In the genomic region with DNA sequence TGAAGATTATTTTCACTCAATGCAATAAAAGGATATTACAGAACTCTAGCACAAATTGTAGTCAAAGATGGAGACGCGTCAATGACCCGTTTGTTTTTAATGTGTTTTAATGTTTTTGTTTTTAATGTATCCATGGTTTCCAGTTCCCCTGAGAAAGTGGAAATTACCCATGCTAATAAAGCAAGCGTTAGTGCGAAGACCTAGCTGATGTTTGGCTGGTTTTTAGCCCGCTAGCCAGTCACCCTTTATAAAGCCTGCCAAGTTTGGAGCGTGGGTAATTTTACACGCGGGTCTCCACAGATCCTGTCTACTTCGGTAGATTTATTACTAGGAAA, we compare ENCODE assay signal across 8 cellular contexts. TPM values are rescaled to one million over a fixed set of nuclear protein-coding genes. Genes with fewer than 3 reads are reported as not detected.
DNase-seq lines count a peak whose midpoint lies in the region; ATAC-seq and TF ChIP-seq lines count a peak whose summit lies in the region.

No MANE protein-coding gene starts in this region.

- peaks cover 3% of the 10 kb centered on the region for H3K36me3 Mint-ChIP-seq in activated naive CD4-positive, alpha-beta T cell treated with anti-CD3 and anti-CD28 coated beads for 36 hours (ENCODE audit: low read depth)

- peak overlapping the region; percentile 100 for H3K4me3 Mint-ChIP-seq in activated naive CD4-positive, alpha-beta T cell treated with anti-CD3 and anti-CD28 coated beads for 36 hours

- H3K27me3 ChIP-seq in PC-3 (ENCODE audit: low read length) (no peaks in the 10 kb centered on the region), endocrine pancreas (ENCODE audit: control insufficient read depth, insufficient read depth, low read length) (no peaks in the 10 kb centered on the region), muscle layer of duodenum (ENCODE audit: low read depth, low read length) (no peaks in the 10 kb centered on the region)

- H3K79me2 ChIP-seq in PC-3 (ENCODE audit: low read length), result peaks cover 45% of the 10 kb centered on the region

- intact Hi-C loops in activated naive CD4-positive, alpha-beta T cell treated with anti-CD3 and anti-CD28 coated beads for 36 hours (cut with micrococcal nuclease), result loop anchor here (1.0 to 5.0 kb wide), 12 partner anchors 58 to 1933 kb away; a partner anchor contains a TSS
- intact Hi-C loops in PC-3 (cut with micrococcal nuclease) (loop anchor here (1.0 to 5.0 kb wide), 6 partner anchors 10 to 118 kb away; a partner anchor contains a TSS), head of caudate nucleus (cut with DNase I) (loop anchor here (5.0 to 10.0 kb wide), 2 partner anchors 57 to 96 kb away; a partner anchor contains a TSS)

- no peaks in the 10 kb centered on the region for H3K9me3 ChIP-seq in PC-3 (ENCODE audit: low read length)
- H3K9me3 ChIP-seq in endocrine pancreas (ENCODE audit: control insufficient read depth, low read length), result no peaks in the 10 kb centered on the region
- H3K9me3 ChIP-seq in muscle layer of duodenum (ENCODE audit: control insufficient read depth in 1 of 2, low read length in 2 of 2), result no peaks in the 10 kb centered on the region

- ATAC-seq in HG03039 (IDR thresholded peaks at IDR 0.05; ENCODE audit: unreplicated experiment) (peak; percentile 22), PC-3 (peak; percentile 19)

- no peaks in the 10 kb centered on the region for H3K9me3 Mint-ChIP-seq in activated naive CD4-positive, alpha-beta T cell treated with anti-CD3 and anti-CD28 coated beads for 36 hours

- no peaks in the 10 kb centered on the region for H3F3A ChIP-seq in PC-3 (ENCODE audit: low read length, unreplicated experiment)

- H3K27me3 Mint-ChIP-seq in activated naive CD4-positive, alpha-beta T cell treated with anti-CD3 and anti-CD28 coated beads for 36 hours (ENCODE audit: low read depth), result no peaks in the 10 kb centered on the region

- H3K27ac Mint-ChIP-seq in activated naive CD4-positive, alpha-beta T cell treated with anti-CD3 and anti-CD28 coated beads for 36 hours, result peak overlapping the region; percentile 100

- H3K9me2 ChIP-seq in PC-3 (replicated peaks; ENCODE audit: low read length), result no peaks in the 10 kb centered on the region

- CTCF ChIA-PET in activated naive CD4-positive, alpha-beta T cell treated with anti-CD3 and anti-CD28 coated beads for 36 hours (lab: Charles Lee), result no interaction called here
- CTCF ChIA-PET in PC-3 (lab: Charles Lee), result interaction anchor here (1.0 kb wide), 1 partner anchor 21 kb away, joined by 3 read pairs; no protein-coding TSS in a partner anchor

- H4K20me1 ChIP-seq in PC-3 (ENCODE audit: low read length), result peaks cover 18% of the 10 kb centered on the region

- H3K27ac ChIP-seq in PC-3 (ENCODE audit: low read length) (peak overlapping the region; percentile 96), muscle layer of duodenum (ENCODE audit: low read length) (peak overlapping the region; percentile 99)

- TSS peak; percentile 85 for BruUV-seq in PC-3 (replicated peaks; lab: Mats Ljungman, UMichigan)

- H3K4me1 Mint-ChIP-seq in activated naive CD4-positive, alpha-beta T cell treated with anti-CD3 and anti-CD28 coated beads for 36 hours (ENCODE audit: low read depth), result peaks cover 31% of the 10 kb centered on the region

- peak overlapping the region; percentile 89 for H3K4me2 ChIP-seq in PC-3 (ENCODE audit: low read length)

- H3K4me3 ChIP-seq in PC-3 (ENCODE audit: low read length), result peak overlapping the region; percentile 91
- H3K4me3 ChIP-seq in endocrine pancreas (ENCODE audit: control insufficient read depth, insufficient read depth, low read length), result peak overlapping the region; percentile 100
- peak overlapping the region; percentile 87 to 99 for H3K4me3 ChIP-seq in muscle layer of duodenum (ENCODE audit: low read depth in 1 of 2, low read length in 2 of 2)

- no peak for TF ChIP-seq CTCF in PC-3 (conservative IDR thresholded peaks at IDR 0.05; ENCODE audit: low read depth, low read length)

- POLR2A ChIA-PET in PC-3 (lab: Charles Lee; ENCODE audit: unreplicated experiment), result interaction anchor here (0.5 to 1.0 kb wide), 2 partner anchors 8 to 39 kb away, joined by 4 to 5 read pairs; no protein-coding TSS in a partner anchor

- H3K36me3 ChIP-seq in PC-3 (ENCODE audit: low read depth, low read length) (no peaks in the 10 kb centered on the region), endocrine pancreas (ENCODE audit: control insufficient read depth, insufficient read depth, low read length) (no peaks in the 10 kb centered on the region), muscle layer of duodenum (ENCODE audit: control insufficient read depth in 1 of 2, insufficient read depth in 2 of 2, low read length in 2 of 2) (peaks cover 0 to 17% of the 10 kb centered on the region in 2 donors)

- peaks cover 30% of the 10 kb centered on the region for H3K4me1 ChIP-seq in PC-3 (ENCODE audit: insufficient read depth, low read length)
- H3K4me1 ChIP-seq in endocrine pancreas (ENCODE audit: control insufficient read depth, insufficient read depth, low read length), result peaks cover 6% of the 10 kb centered on the region
- H3K4me1 ChIP-seq in muscle layer of duodenum (ENCODE audit: control insufficient read depth in 1 of 2, insufficient read depth in 2 of 2, low read length in 2 of 2), result peaks cover 10 to 26% of the 10 kb centered on the region in 2 donors

- no peak for DNase-seq in activated naive CD4-positive, alpha-beta T cell treated with anti-CD3 and anti-CD28 coated beads for 36 hours
- no peak for DNase-seq in activated naive CD4-positive, alpha-beta T cell treated with Interleukin-2 at 50 U/mL for 16 hours
- DNase-seq in PC-3, result no peak
- DNase-seq in ureter (ENCODE audit: low spot score), result no peak
- DNase-seq in head of caudate nucleus, result no peak

- peak overlapping the region; percentile 58 for H2AFZ ChIP-seq in PC-3 (ENCODE audit: low read length)

- peak overlapping the region; percentile 94 for H3K9ac ChIP-seq in PC-3 (ENCODE audit: low read length)
- peak overlapping the region; percentile 100 for H3K9ac ChIP-seq in endocrine pancreas (ENCODE audit: control insufficient read depth, insufficient read depth, low read length)

RNA-seq across cellular contexts. Expression of a gene that starts 0.4 kb away (rescaled TPM):
- total RNA-seq in activated naive CD4-positive, alpha-beta T cell treated with anti-CD3 and anti-CD28 coated beads for 36 hours, result 10 to 100 TPM; 23.2 TPM
- total RNA-seq in PC-3 (2014; rRNA removed) (81.9 and 89.5 TPM in 2 replicates), ureter (39.2 TPM)

RNA-seq across cellular contexts. Expression of a gene that starts 57.3 kb away (rescaled TPM):
- 10 to 100 TPM; 30.4 to 34.3 TPM for total RNA-seq in activated naive CD4-positive, alpha-beta T cell treated with anti-CD3 and anti-CD28 coated beads for 36 hours
- total RNA-seq in PC-3 (2014; rRNA removed) (15.8 and 17.9 TPM in 2 replicates), ureter (49.2 TPM)
